Comparison of ENCODE assay signal across 7 cellular contexts in the genomic region with DNA sequence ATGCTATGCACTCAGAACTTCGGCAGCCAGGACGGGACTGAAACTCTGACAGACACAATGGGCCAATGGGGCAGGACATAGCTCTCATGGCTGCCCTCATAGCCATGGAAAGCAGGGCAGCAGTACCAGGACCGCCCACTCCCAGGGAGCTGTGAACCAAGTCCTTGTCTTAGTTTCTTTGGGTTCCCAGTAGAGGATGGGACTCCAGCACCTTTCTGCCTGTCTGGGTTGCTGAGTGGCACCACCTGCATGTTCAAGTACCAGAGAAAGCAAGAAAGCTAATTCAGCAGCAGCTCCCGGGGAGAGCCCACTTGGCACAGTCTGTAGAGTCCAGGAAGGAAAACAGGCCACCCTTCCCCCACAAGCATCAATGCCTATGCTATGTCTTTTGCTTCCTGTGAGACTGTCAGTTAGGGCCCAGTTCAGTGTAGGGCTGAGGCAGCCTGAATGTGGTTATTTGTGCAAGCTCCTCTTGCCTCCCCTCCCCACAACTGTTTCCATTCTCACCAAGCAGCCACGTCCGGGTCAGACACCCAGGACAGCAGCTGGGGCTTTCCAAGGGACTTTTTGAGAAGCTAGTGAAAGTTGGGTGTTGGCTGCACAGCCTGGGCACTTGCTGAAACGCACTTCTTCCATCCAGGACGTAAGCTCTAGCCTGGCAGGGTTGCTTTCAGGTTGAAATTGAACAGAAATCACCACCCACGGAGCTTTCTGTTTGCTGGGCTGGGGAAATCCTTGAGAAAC. TPM values are rescaled to one million over a fixed set of nuclear protein-coding genes. Genes with fewer than 3 reads are reported as not detected.
A peak's percentile ranks its signal among the peaks of the same experiment; 100 is the strongest.
DNase-seq lines count a peak whose midpoint lies in the region; ATAC-seq, FAIRE-seq and TF ChIP-seq lines count a peak whose summit lies in the region.

No MANE protein-coding gene starts in this region.

- H3F3A ChIP-seq in PC-9 (ENCODE audit: insufficient read depth, low read depth) = peaks cover 6% of the 10 kb centered on the region; the same call in 1 of the 2 replicates

- peak; percentile 86 for ATAC-seq in HG03175 (IDR thresholded peaks at IDR 0.05; ENCODE audit: unreplicated experiment)

- no peaks in the 10 kb centered on the region for H3K9me2 ChIP-seq in PC-9 (ENCODE audit: insufficient read depth)

- DNase-seq in GM19239 (ENCODE audit: insufficient read length, low spot score) = no peak
- peak; percentile 74 for DNase-seq in T-helper 9 cell
- DNase-seq in colonic mucosa = no peak
- peak; percentile 85 to 88 for DNase-seq in stimulated activated CD4-positive, alpha-beta T cell treated with anti-CD3 and anti-CD28 coated beads, Interleukin-2, amount 100 ng/mL, for 24 hours
- no peak for DNase-seq in PC-9
- no peak for DNase-seq in DMS153 treated with DMSO at 0.1 percent for 48 hours (lab: John Stamatoyannopoulos, UW; ENCODE audit: unreplicated experiment)

- peak; percentile 100 for FAIRE-seq in GM19239 (lab: Jason Lieb, UNC)

- no TSS peak for BruUV-seq in PC-9 (replicated peaks; lab: Mats Ljungman, UMichigan)

- no peak overlapping the region for H2AFZ ChIP-seq in PC-9

- H3K4me2 ChIP-seq in PC-9 = no peak overlapping the region

- no peaks in the 10 kb centered on the region for H3K27me3 ChIP-seq in colonic mucosa
- H3K27me3 ChIP-seq in PC-9 (ENCODE audit: insufficient read depth, low read depth) = no peaks in the 10 kb centered on the region

- no peaks in the 10 kb centered on the region for H3K79me2 ChIP-seq in PC-9 (ENCODE audit: low read depth)

- H4K20me1 ChIP-seq in PC-9 (ENCODE audit: insufficient read depth) = peaks cover 3% of the 10 kb centered on the region; the same call in 1 of the 2 replicates

- intact Hi-C loops in colonic mucosa (cut with DNase I) (no loop called here), PC-9 (cut with micrococcal nuclease; ENCODE audit: unreplicated experiment) (no loop called here)

- peak overlapping the region; percentile 23 to 38 for H3K9ac ChIP-seq in colonic mucosa (ENCODE audit: low read depth in 2 of 2, low read length in 2 of 2)

- H3K27ac ChIP-seq in colonic mucosa (peak overlapping the region; percentile 37), PC-9 (no peak overlapping the region)

- TF ChIP-seq CTCF in colonic mucosa (IDR thresholded peaks at IDR 0.05) = no peak
- TF ChIP-seq CTCF in PC-9 (conservative IDR thresholded peaks at IDR 0.05) = no peak

- H3K4me3 ChIP-seq in colonic mucosa (no peak overlapping the region), PC-9 (no peak overlapping the region)

- POLR2A ChIA-PET in PC-9 (lab: Charles Lee; ENCODE audit: unreplicated experiment) = no interaction called here

- H3K36me3 ChIP-seq in colonic mucosa = peaks cover 10% of the 10 kb centered on the region
- H3K36me3 ChIP-seq in PC-9 (ENCODE audit: low read depth) = peaks cover 25% of the 10 kb centered on the region; the same call in 1 of the 2 replicates

- CTCF ChIA-PET in PC-9 (lab: Charles Lee) = interaction anchor here (0.6 kb wide), 2 partner anchors 11 to 511 kb away, joined by 3 read pairs; no protein-coding TSS in a partner anchor

- no peaks in the 10 kb centered on the region for H3K4me1 ChIP-seq in colonic mucosa
- no peaks in the 10 kb centered on the region for H3K4me1 ChIP-seq in PC-9 (replicated peaks; ENCODE audit: insufficient read depth)

- H3K9me3 ChIP-seq in colonic mucosa = no peaks in the 10 kb centered on the region
- no peaks in the 10 kb centered on the region for H3K9me3 ChIP-seq in PC-9 (ENCODE audit: insufficient read depth, low read depth)

RNA-seq across cellular contexts. Expression of gene SUPT4H1, which starts 7.8 kb away (rescaled TPM):
- 10 to 100 TPM; 68.7 to 75.3 TPM for total RNA-seq in colonic mucosa
- 72.2 and 74.8 TPM in 2 replicates for total RNA-seq in PC-9 (2021)

RNA-seq across cellular contexts. Expression of gene TSPOAP1, which starts 15.6 kb away (rescaled TPM):
- 1 to 10 TPM; 3.7 to 5.4 TPM for total RNA-seq in colonic mucosa
- total RNA-seq in PC-9 (2021) = 0.15 and 0.18 TPM in 2 replicates

Comparison
In these comparisons a context has a peak if more than half of its experiments do, and no peak if none do; other contexts are left out.
1. DNase-seq: peak in T-helper 9 cell (single experiment) and stimulated activated CD4-positive, alpha-beta T cell treated with anti-CD3 and anti-CD28 coated beads, Interleukin-2, amount 100 ng/mL, for 24 hours (2 of 2); none in GM19239 (single experiment), colonic mucosa (single experiment), PC-9 (0 of 2) and DMS153 treated with DMSO at 0.1 percent for 48 hours (single experiment).